In the genomic region with DNA sequence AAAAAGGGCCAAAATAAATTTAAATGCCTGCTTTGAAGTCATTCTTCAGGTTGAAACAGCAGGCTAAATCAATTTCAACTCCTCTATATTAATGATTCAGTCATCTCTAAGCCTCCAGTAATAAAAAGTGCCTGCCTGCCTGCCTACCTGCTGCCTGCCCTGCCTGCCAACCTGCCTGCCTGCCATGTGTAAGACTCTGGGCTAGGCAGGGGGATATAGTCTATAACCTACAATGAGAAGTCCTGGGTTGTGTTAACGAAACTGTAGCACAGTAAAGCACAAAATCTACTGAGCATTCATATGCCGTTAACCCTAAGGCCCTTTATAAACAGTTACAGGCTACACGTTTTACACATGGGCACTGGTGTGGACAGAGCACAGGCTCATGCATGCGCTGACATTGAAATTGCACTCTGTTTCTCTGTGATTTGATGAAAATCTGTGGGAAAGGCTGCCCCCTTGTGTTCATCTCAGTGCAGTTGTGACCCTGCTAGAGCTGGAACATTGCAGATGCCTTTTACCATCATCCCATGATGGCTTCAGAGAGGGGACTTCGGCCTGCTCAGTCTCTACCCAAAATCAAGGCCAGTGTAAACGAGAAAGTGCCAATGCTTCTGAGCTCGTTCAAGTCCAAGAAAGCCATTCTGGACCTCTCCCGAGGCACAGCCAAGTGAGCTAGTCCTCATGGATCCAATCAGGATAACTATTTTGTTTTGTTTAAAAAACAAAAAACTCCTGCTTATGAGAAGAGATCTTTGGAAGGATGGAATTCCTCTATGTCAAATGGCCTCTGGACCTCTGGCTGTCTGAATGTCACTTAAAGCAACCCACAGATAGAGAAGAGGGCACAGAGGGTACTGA, we compare ENCODE assay signal across 8 cellular contexts.
DNase-seq lines count a peak whose midpoint lies in the region; ATAC-seq and TF ChIP-seq lines count a peak whose summit lies in the region.

No MANE protein-coding gene starts in this region.

- peaks cover 19% of the 10 kb centered on the region for H3K36me3 Mint-ChIP-seq in CD4-positive, alpha-beta T cell (ENCODE audit: low read depth)
- no peaks in the 10 kb centered on the region for H3K36me3 Mint-ChIP-seq in activated CD4-positive, alpha-beta memory T cell treated with anti-CD3 and anti-CD28 coated beads, Interleukin-2, amount 10 ng/mL, durations not matched to agents 7 days and 5 days (ENCODE audit: low read depth)
- H3K36me3 Mint-ChIP-seq in endodermal cell (ENCODE audit: low read depth) (peaks cover 3% of the 10 kb centered on the region), mesothelial cell of epicardium (no peaks in the 10 kb centered on the region)

- POLR2A ChIA-PET in CD4-positive, alpha-beta T cell (lab: Charles Lee): no interaction called here
- POLR2A ChIA-PET in activated CD4-positive, alpha-beta memory T cell treated with anti-CD3 and anti-CD28 coated beads, Interleukin-2, amount 10 ng/mL, durations not matched to agents 7 days and 5 days (lab: Charles Lee): no interaction called here

- H3K4me1 ChIP-seq in endodermal cell (ENCODE audit: control insufficient read depth, insufficient read depth, low read length): no peaks in the 10 kb centered on the region

- H3K4me3 ChIP-seq in endodermal cell (ENCODE audit: low read length): no peak overlapping the region

- TF ChIP-seq CTCF in CD4-positive, alpha-beta T cell (IDR thresholded peaks at IDR 0.05): peak; percentile 63
- TF ChIP-seq CTCF in endodermal cell (conservative IDR thresholded peaks at IDR 0.05) (peak; percentile 89), mesothelial cell of epicardium (IDR thresholded peaks at IDR 0.05; ENCODE audit: unreplicated experiment) (peak; percentile 79)

- peak; percentile 68 for ATAC-seq in CD4-positive, alpha-beta T cell (ENCODE audit: poor library complexity)
- ATAC-seq in GM19328 (IDR thresholded peaks at IDR 0.05; ENCODE audit: unreplicated experiment): peak; percentile 85
- peak; percentile 93 for ATAC-seq in HG03432 (IDR thresholded peaks at IDR 0.05; ENCODE audit: unreplicated experiment)

- H3K9ac ChIP-seq in endodermal cell (ENCODE audit: extremely low read depth, low read length, poor library complexity, severe bottlenecking): no peak overlapping the region

- intact Hi-C loops in CD4-positive, alpha-beta T cell (cut with DNase I, micrococcal nuclease): loop anchor here (1.0 to 2.0 kb wide), 4 partner anchors 717 to 1091 kb away; no protein-coding TSS in a partner anchor

- H3K4me1 Mint-ChIP-seq in CD4-positive, alpha-beta T cell (ENCODE audit: low read depth): no peaks in the 10 kb centered on the region
- no peaks in the 10 kb centered on the region for H3K4me1 Mint-ChIP-seq in activated CD4-positive, alpha-beta memory T cell treated with anti-CD3 and anti-CD28 coated beads, Interleukin-2, amount 10 ng/mL, durations not matched to agents 7 days and 5 days
- H3K4me1 Mint-ChIP-seq in endodermal cell: no peaks in the 10 kb centered on the region
- H3K4me1 Mint-ChIP-seq in mesothelial cell of epicardium: peaks cover 2% of the 10 kb centered on the region

- H3K27me3 ChIP-seq in CD4-positive, alpha-beta T cell (ENCODE audit: control insufficient read depth, insufficient read depth, low read length): no peaks in the 10 kb centered on the region
- no peaks in the 10 kb centered on the region for H3K27me3 ChIP-seq in endodermal cell (ENCODE audit: control insufficient read depth, insufficient read depth, low read length, poor library complexity, severe bottlenecking)

- H3K27me3 Mint-ChIP-seq in CD4-positive, alpha-beta T cell: no peaks in the 10 kb centered on the region
- H3K27me3 Mint-ChIP-seq in activated CD4-positive, alpha-beta memory T cell treated with anti-CD3 and anti-CD28 coated beads, Interleukin-2, amount 10 ng/mL, durations not matched to agents 7 days and 5 days: no peaks in the 10 kb centered on the region
- no peaks in the 10 kb centered on the region for H3K27me3 Mint-ChIP-seq in endodermal cell (ENCODE audit: insufficient read depth)
- no peaks in the 10 kb centered on the region for H3K27me3 Mint-ChIP-seq in mesothelial cell of epicardium (ENCODE audit: low read depth)

- WGBS in endodermal cell (ENCODE audit: insufficient coverage in 1 of 2, insufficient read length in 1 of 2), 2 experiments: 59 to 71% methylated on average over 5 to 8 of the region's 8 CpGs

- no peaks in the 10 kb centered on the region for H3K9me3 ChIP-seq in CD4-positive, alpha-beta T cell (ENCODE audit: control insufficient read depth, low read length)
- H3K9me3 ChIP-seq in endodermal cell (ENCODE audit: control insufficient read depth, low read length): no peaks in the 10 kb centered on the region

- peak; percentile 17 to 51 (median 38) for DNase-seq in CD4-positive, alpha-beta T cell
- DNase-seq in NCI-H748 (lab: John Stamatoyannopoulos, UW; ENCODE audit: unreplicated experiment): peak; percentile 49
- DNase-seq in activated CD4-positive, alpha-beta memory T cell treated with anti-CD3 and anti-CD28 coated beads, Interleukin-2, amount 10 ng/mL, durations not matched to agents 7 days and 5 days: peak; percentile 61
- peak; percentile 90 for DNase-seq in endodermal cell
- peak; percentile 50 to 77 for DNase-seq in mesothelial cell of epicardium (ENCODE audit: low spot score in 2 of 2, unreplicated experiment in 2 of 2)
- DNase-seq in stimulated activated CD8-positive, alpha-beta memory T cell treated with anti-CD3 and anti-CD28 coated beads, Interleukin-7, amount 100 ng/mL, for 4 hours (ENCODE audit: low read depth in 2 of 2): peak; percentile 11 to 18

- H3K9me3 Mint-ChIP-seq in CD4-positive, alpha-beta T cell: no peaks in the 10 kb centered on the region
- H3K9me3 Mint-ChIP-seq in activated CD4-positive, alpha-beta memory T cell treated with anti-CD3 and anti-CD28 coated beads, Interleukin-2, amount 10 ng/mL, durations not matched to agents 7 days and 5 days: no peaks in the 10 kb centered on the region
- no peaks in the 10 kb centered on the region for H3K9me3 Mint-ChIP-seq in endodermal cell
- H3K9me3 Mint-ChIP-seq in mesothelial cell of epicardium: no peaks in the 10 kb centered on the region

- CTCF ChIA-PET in CD4-positive, alpha-beta T cell (lab: Charles Lee): interaction anchor here (0.8 to 1.0 kb wide), 2 partner anchors 9 to 11 kb away, joined by 3 to 5 read pairs; no protein-coding TSS in a partner anchor
- CTCF ChIA-PET in activated CD4-positive, alpha-beta memory T cell treated with anti-CD3 and anti-CD28 coated beads, Interleukin-2, amount 10 ng/mL, durations not matched to agents 7 days and 5 days (lab: Charles Lee): interaction anchor here (0.8 to 1.2 kb wide), 3 partner anchors 22 to 134 kb away, joined by 3 to 25 read pairs (median 3); no protein-coding TSS in a partner anchor

- no peak overlapping the region for H3K27ac ChIP-seq in CD4-positive, alpha-beta T cell (ENCODE audit: low read depth, low read length)
- no peak overlapping the region for H3K27ac ChIP-seq in endodermal cell (ENCODE audit: low read depth, low read length)

- no peak overlapping the region for H3K27ac Mint-ChIP-seq in CD4-positive, alpha-beta T cell
- no peak overlapping the region for H3K27ac Mint-ChIP-seq in activated CD4-positive, alpha-beta memory T cell treated with anti-CD3 and anti-CD28 coated beads, Interleukin-2, amount 10 ng/mL, durations not matched to agents 7 days and 5 days
- no peak overlapping the region for H3K27ac Mint-ChIP-seq in endodermal cell
- H3K27ac Mint-ChIP-seq in mesothelial cell of epicardium: no peak overlapping the region

- H3K4me3 Mint-ChIP-seq in CD4-positive, alpha-beta T cell: no peak overlapping the region
- H3K4me3 Mint-ChIP-seq in activated CD4-positive, alpha-beta memory T cell treated with anti-CD3 and anti-CD28 coated beads, Interleukin-2, amount 10 ng/mL, durations not matched to agents 7 days and 5 days: no peak overlapping the region
- H3K4me3 Mint-ChIP-seq in endodermal cell: no peak overlapping the region
- H3K4me3 Mint-ChIP-seq in mesothelial cell of epicardium: no peak overlapping the region

- H3K36me3 ChIP-seq in endodermal cell (ENCODE audit: control insufficient read depth, insufficient read depth, low read length): peaks cover 26% of the 10 kb centered on the region

Comparison
In these comparisons a context has a peak if more than half of its experiments do, and no peak if none do; other contexts are left out.
1. DNase-seq: peak in every context shown above with its lines; median percentile 90 in endodermal cell; 64 in mesothelial cell of epicardium; 61 in activated CD4-positive, alpha-beta memory T cell treated with anti-CD3 and anti-CD28 coated beads, Interleukin-2, amount 10 ng/mL, durations not matched to agents 7 days and 5 days; 49 in NCI-H748; 38 in CD4-positive, alpha-beta T cell; 14 in stimulated activated CD8-positive, alpha-beta memory T cell treated with anti-CD3 and anti-CD28 coated beads, Interleukin-7, amount 100 ng/mL, for 4 hours.